ENCODE assay signal across 2 cellular contexts in the genomic region with DNA sequence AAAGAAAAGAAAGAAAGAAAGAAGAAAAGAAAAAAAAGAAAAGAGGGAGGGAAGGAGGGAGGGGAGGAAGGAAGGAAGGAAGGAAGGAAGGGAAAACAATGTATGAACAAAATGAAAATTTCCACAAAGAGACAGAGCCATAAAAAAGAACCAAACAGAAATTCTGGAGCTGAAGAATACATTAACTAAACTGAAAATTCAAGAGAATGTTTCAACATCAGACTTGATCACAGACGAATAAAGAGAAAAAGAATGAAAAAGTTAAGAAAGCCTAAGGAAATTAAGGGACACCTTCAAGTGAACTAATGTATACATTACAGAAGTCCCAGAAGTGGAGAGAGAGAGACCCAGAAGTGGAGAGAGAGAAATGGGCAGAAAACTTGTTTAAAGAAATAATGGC.
TF ChIP-seq lines count a peak whose summit lies in the region.

No MANE protein-coding gene starts in this region.

TF ChIP-seq in HepG2, 621 proteins besides CTCF, POLR2A, EP300 and RAD21:
- TF ChIP-seq ZBTB21 (CRISPR knock-in tag; IDR thresholded peaks at IDR 0.05): no peak
- peak; percentile 77; the same call in 1 of the 2 replicates for TF ChIP-seq ZNF160 (CRISPR knock-in tag; IDR thresholded peaks at IDR 0.05)
- no peak for TF ChIP-seq ZNF101 (CRISPR knock-in tag; IDR thresholded peaks at IDR 0.05; ENCODE audit: borderline replicate concordance, low read depth)
- no peak for TF ChIP-seq NONO (IDR thresholded peaks at IDR 0.05)
- TF ChIP-seq NONO (CRISPR knock-in tag; conservative IDR thresholded peaks at IDR 0.05): no peak
- no peak for TF ChIP-seq SIN3A (IDR thresholded peaks at IDR 0.05; ENCODE audit: borderline replicate concordance, low read depth, low read length)
- TF ChIP-seq, protein P1, sequence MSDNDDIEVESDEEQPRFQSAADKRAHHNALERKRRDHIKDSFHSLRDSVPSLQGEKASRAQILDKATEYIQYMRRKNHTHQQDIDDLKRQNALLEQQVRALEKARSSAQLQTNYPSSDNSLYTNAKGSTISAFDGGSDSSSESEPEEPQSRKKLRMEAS (IDR thresholded peaks at IDR 0.05): no peak
- TF ChIP-seq POLR2G (IDR thresholded peaks at IDR 0.05; ENCODE audit: low read depth, low read length): no peak

TF ChIP-seq in K562, 482 proteins besides CTCF, POLR2A, EP300 and RAD21:
- TF ChIP-seq RHOXF2B (CRISPR knock-in tag; conservative IDR thresholded peaks at IDR 0.05) (no peak), TEAD2 (tag; IDR thresholded peaks at IDR 0.05) (no peak), TRIM28 (IDR thresholded peaks at IDR 0.05) (peak; percentile 74; the same call in 1 of the 2 replicates), ZNF830 (CRISPR knock-in tag; IDR thresholded peaks at IDR 0.05) (no peak)
- TF ChIP-seq, protein P2, sequence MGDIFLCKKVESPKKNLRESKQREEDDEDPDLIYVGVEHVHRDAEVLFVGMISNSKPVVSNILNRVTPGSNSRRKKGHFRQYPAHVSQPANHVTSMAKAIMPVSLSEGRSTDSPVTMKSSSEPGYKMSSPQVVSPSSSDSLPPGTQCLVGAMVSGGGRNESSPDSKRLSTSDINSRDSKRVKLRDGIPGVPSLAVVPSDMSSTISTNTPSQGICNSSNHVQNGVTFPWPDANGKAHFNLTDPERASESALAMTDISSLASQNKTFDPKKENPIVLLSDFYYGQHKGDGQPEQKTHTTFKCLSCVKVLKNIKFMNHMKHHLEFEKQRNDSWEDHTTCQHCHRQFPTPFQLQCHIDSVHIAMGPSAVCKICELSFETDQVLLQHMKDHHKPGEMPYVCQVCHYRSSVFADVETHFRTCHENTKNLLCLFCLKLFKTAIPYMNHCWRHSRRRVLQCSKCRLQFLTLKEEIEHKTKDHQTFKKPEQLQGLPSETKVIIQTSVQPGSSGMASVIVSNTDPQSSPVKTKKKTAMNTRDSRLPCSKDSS (IDR thresholded peaks at IDR 0.05; ENCODE audit: low read depth, partially characterized antibody): peak; percentile 80
- TF ChIP-seq, protein P3, sequence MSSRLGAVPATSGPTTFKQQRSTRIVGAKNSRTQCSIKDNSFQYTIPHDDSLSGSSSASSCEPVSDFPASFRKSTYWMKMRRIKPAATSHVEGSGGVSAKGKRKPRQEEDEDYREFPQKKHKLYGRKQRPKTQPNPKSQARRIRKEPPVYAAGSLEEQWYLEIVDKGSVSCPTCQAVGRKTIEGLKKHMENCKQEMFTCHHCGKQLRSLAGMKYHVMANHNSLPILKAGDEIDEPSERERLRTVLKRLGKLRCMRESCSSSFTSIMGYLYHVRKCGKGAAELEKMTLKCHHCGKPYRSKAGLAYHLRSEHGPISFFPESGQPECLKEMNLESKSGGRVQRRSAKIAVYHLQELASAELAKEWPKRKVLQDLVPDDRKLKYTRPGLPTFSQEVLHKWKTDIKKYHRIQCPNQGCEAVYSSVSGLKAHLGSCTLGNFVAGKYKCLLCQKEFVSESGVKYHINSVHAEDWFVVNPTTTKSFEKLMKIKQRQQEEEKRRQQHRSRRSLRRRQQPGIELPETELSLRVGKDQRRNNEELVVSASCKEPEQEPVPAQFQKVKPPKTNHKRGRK (tag; IDR thresholded peaks at IDR 0.05): peak; percentile 71
